Comparison of ENCODE assay signal across 11 cellular contexts in the genomic region with DNA sequence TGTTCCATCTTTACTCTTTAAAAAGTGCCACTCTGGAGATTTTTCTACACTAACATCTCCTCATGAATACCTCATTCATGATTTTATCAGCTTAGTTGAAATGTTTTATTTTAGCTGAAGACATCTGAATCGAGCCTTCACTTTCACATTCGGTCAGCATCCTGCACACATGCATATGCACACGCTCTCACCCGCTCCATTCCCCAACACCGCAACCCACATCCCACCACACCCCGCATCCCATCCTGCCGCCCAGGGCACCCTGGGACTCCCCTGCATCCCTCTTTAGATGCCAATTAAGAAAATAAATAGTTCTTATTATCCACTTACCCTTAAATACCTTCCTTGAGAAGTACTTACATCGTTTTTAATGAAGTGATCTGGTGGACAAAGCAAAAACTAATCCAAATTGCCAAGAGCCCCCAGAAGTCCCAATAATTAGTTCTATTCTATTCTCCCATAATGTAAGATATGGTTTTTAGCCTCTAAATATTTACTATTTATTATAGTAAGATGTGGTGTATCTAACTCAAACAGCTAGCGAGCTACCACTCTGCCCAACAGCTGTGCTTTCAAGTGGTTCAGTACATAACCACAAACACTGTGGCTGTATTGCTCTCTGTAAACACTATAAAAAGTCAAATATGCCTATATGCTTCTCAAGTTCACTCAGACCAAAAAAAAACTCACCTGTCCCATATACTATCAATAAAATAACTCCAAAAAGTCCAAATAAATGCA. TPM values are rescaled to one million over a fixed set of nuclear protein-coding genes. Genes with fewer than 3 reads are reported as not detected.
DNase-seq lines count a peak whose midpoint lies in the region; ATAC-seq, FAIRE-seq and TF ChIP-seq lines count a peak whose summit lies in the region.
"Had no signal": no experiment of that assay in that cellular context is flagged by ENCODE, and none has a peak within 500 bp of the region (broad histone marks: within the 10 kb centered on the region; RNA-seq: fewer than 3 reads in every experiment).

No MANE protein-coding gene starts in this region.

- H2BK5ac ChIP-seq in mesendoderm (ENCODE audit: low read length): no peak overlapping the region

- no peaks in the 10 kb centered on the region for H3K4me1 ChIP-seq in mesendoderm (ENCODE audit: control insufficient read depth, low read depth, low read length)

- H3K4me2 ChIP-seq in mesendoderm (ENCODE audit: low read length): no peak overlapping the region

- no peaks in the 10 kb centered on the region for H3K36me3 ChIP-seq in mesendoderm (ENCODE audit: control insufficient read depth, insufficient read depth, low read length)

- H3K4ac ChIP-seq in mesendoderm (ENCODE audit: low read depth, low read length): no peak overlapping the region

- no peak overlapping the region for H4K8ac ChIP-seq in mesendoderm (ENCODE audit: low read depth, low read length)

- no peak overlapping the region for H3K23ac ChIP-seq in mesendoderm (ENCODE audit: low read length)

- WGBS in mesendoderm (ENCODE audit: extremely low coverage, insufficient coverage, low lambda C conversion rate): 100% methylated on average over 3 of the region's 9 CpGs

- H3K4me3 ChIP-seq in mesendoderm (ENCODE audit: low read length): no peak overlapping the region

- FAIRE-seq in D721Med (lab: Jason Lieb, UNC): no peak

- H3K27me3 ChIP-seq in mesendoderm (ENCODE audit: insufficient read depth, low read length, poor library complexity): no peaks in the 10 kb centered on the region

- no peak overlapping the region for H2AK5ac ChIP-seq in mesendoderm (ENCODE audit: low read length)

- H3K9ac ChIP-seq in mesendoderm (ENCODE audit: low read length): no peak overlapping the region

- ATAC-seq in GM19452 (IDR thresholded peaks at IDR 0.05; ENCODE audit: unreplicated experiment) (peak; percentile 55), HG02884 (IDR thresholded peaks at IDR 0.05; ENCODE audit: unreplicated experiment) (no peak), HG03439 (IDR thresholded peaks at IDR 0.05; ENCODE audit: unreplicated experiment) (no peak)

- H3K79me2 ChIP-seq in mesendoderm (ENCODE audit: control insufficient read depth, insufficient read depth, low read length): no peaks in the 10 kb centered on the region

- no peak overlapping the region for H2BK120ac ChIP-seq in mesendoderm (ENCODE audit: low read depth, low read length)

- H3K79me1 ChIP-seq in mesendoderm (ENCODE audit: low read length): no peaks in the 10 kb centered on the region

- no peak overlapping the region for H3K27ac ChIP-seq in mesendoderm (ENCODE audit: low read depth, low read length)
- H3K27ac ChIP-seq: HL-60 had no signal

- H4K5ac ChIP-seq in mesendoderm (ENCODE audit: low read length): no peak overlapping the region

- TF ChIP-seq CTCF in D721Med (IDR thresholded peaks at IDR 0.05; ENCODE audit: insufficient read depth, missing control alignments): no peak

- DNase-seq in T-helper 2 cell (peak in 3 of 5 experiments; percentile 4 to 99 (median 48)), D721Med (ENCODE audit: insufficient read length, low spot score) (no peak), mesendoderm (no peak)
- DNase-seq in activated gamma-delta T cell treated with anti-CD3 and anti-CD28 coated beads, Interleukin-2, amount 50 U/mL, for 16 hours (ENCODE audit: low read depth): peak; percentile 20
- DNase-seq in stimulated activated CD4-positive, alpha-beta T cell treated with anti-CD3 and anti-CD28 coated beads, Interleukin-2, amount 100 ng/mL, for 4 hours (ENCODE audit: low read depth): peak; percentile 16
- DNase-seq: midbrain had no signal

- H3K18ac ChIP-seq in mesendoderm (ENCODE audit: low read length): no peak overlapping the region

- H2BK15ac ChIP-seq in mesendoderm (replicated peaks; ENCODE audit: low read depth): no peak overlapping the region

- no peak overlapping the region for H3K56ac ChIP-seq in mesendoderm (ENCODE audit: low read length)

RNA-seq across cellular contexts. Expression of a gene that starts 38.2 kb away (rescaled TPM):
- polyA plus RNA-seq in mesendoderm (2013, experiment 1 of 2): not detected
- polyA plus RNA-seq in mesendoderm (2013, experiment 2 of 2): not detected
- polyA plus RNA-seq: fibroblast of lung had no signal

RNA-seq across cellular contexts. Expression of a gene that starts 40.2 kb away (rescaled TPM):
- 0.10 TPM for polyA plus RNA-seq in mesendoderm (2013, experiment 1 of 2)
- 0.07 TPM for polyA plus RNA-seq in mesendoderm (2013, experiment 2 of 2)
- polyA plus RNA-seq: fibroblast of lung had no signal

Comparison
In these comparisons a context has a peak if more than half of its experiments do, and no peak if none do; other contexts are left out.
1. DNase-seq: peak in T-helper 2 cell (3 of 5), activated gamma-delta T cell treated with anti-CD3 and anti-CD28 coated beads, Interleukin-2, amount 50 U/mL, for 16 hours (single experiment) and stimulated activated CD4-positive, alpha-beta T cell treated with anti-CD3 and anti-CD28 coated beads, Interleukin-2, amount 100 ng/mL, for 4 hours (single experiment); none in D721Med (single experiment) and mesendoderm (single experiment).